ENCODE assay signal across 12 cellular contexts in the genomic region with DNA sequence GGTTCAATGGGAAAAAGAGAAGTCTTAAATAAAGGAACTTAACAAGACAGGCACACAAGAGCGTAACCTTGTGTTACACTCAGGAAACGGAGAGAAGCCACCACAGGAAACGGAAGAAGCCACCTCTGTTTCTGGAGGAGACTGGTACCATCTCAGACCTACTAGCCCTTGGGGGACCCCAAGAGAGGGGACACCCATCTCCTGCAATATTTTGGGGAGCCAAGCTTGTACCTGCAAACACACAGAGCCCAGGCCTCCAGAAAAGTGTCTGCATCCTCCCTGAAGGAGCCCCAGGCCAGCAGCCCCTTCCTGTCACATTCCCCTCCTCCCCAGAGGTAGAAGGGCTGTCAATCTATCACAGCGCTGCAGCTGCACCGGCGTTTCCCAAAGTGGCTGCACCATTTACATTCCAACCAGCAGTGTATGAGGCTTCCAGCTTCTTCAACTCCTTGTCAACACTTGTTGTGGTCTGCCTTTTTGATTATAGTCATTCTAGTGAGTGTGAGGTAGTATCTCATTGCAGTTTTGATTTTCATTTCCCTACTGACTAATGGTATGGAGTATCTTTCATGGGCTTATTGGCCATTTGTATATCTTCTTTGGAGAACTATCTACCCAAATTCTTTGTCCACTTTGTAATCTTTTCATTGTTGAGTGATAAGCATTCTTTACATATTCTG. TPM values are rescaled to one million over a fixed set of nuclear protein-coding genes. Genes with fewer than 3 reads are reported as not detected.
A peak's percentile ranks its signal among the peaks of the same experiment; 100 is the strongest.
DNase-seq lines count a peak whose midpoint lies in the region; ATAC-seq and TF ChIP-seq lines count a peak whose summit lies in the region.
"Had no signal": no experiment of that assay in that cellular context is flagged by ENCODE, and none has a peak within 500 bp of the region (broad histone marks: within the 10 kb centered on the region; RNA-seq: fewer than 3 reads in every experiment).

No MANE protein-coding gene starts in this region.

- H3K9me3 Mint-ChIP-seq in activated naive CD4-positive, alpha-beta T cell treated with anti-CD3 and anti-CD28 coated beads, Interleukin-2, amount 50 U/mL, for 72 hours, result peaks cover 0 to 19% of the 10 kb centered on the region in 2 donors
- H3K9me3 Mint-ChIP-seq in osteocyte (ENCODE audit: unreplicated experiment), result peaks cover 29% of the 10 kb centered on the region
- H3K9me3 Mint-ChIP-seq: dendritic cell treated with granulocyte-macrophage colony-stimulating factor and Interleukin-4, amounts not matched to agents 40 ng/mL and 50 ng/mL, for 4 days had no signal

- peaks cover 38% of the 10 kb centered on the region for H3K4me1 Mint-ChIP-seq in osteocyte (ENCODE audit: unreplicated experiment)

- H3K4me3 Mint-ChIP-seq in osteocyte (ENCODE audit: unreplicated experiment), result no peak overlapping the region
- H3K4me3 Mint-ChIP-seq: dendritic cell treated with granulocyte-macrophage colony-stimulating factor and Interleukin-4, amounts not matched to agents 40 ng/mL and 50 ng/mL, for 4 days had no signal

- H3K36me3 Mint-ChIP-seq in activated naive CD4-positive, alpha-beta T cell treated with anti-CD3 and anti-CD28 coated beads, Interleukin-2, amount 50 U/mL, for 72 hours, result peaks cover 0 to 20% of the 10 kb centered on the region in 2 donors
- peaks cover 12% of the 10 kb centered on the region for H3K36me3 Mint-ChIP-seq in osteocyte (ENCODE audit: unreplicated experiment)

- H3K27me3 Mint-ChIP-seq in osteocyte (ENCODE audit: unreplicated experiment), result no peaks in the 10 kb centered on the region

- peak; percentile 36 to 67 for ATAC-seq in activated naive CD4-positive, alpha-beta T cell treated with anti-CD3 and anti-CD28 coated beads, Interleukin-2, amount 50 U/mL, for 72 hours
- ATAC-seq in HG03439 (IDR thresholded peaks at IDR 0.05; ENCODE audit: unreplicated experiment) (no peak), GM21528 (IDR thresholded peaks at IDR 0.05; ENCODE audit: low FRiP score, unreplicated experiment) (no peak)
- ATAC-seq: HepG2 had no signal

- TF ChIP-seq CTCF in osteocyte (IDR thresholded peaks at IDR 0.05), result no peak

- DNase-seq in GF-D8 (lab: John Stamatoyannopoulos, UW) (peak; percentile 30), MV-4-11 (lab: John Stamatoyannopoulos, UW) (peak; percentile 69), osteocyte (ENCODE audit: extremely low spot score, unreplicated experiment) (peak; percentile 57), NCI-H82 treated with DMSO at 0.1 percent for 48 hours (lab: John Stamatoyannopoulos, UW; ENCODE audit: unreplicated experiment) (no peak)
- DNase-seq in activated naive CD4-positive, alpha-beta T cell treated with anti-CD3 and anti-CD28 coated beads, Interleukin-2, amount 50 U/mL, for 72 hours (ENCODE audit: low spot score in 2 of 2), result peak in 1 of 2 donors; percentile 13
- DNase-seq: NCI-H2081 treated with DMSO at 0.1 percent for 48 hours, nucleus accumbens, PC-9 had no signal

- H3K27ac Mint-ChIP-seq in activated naive CD4-positive, alpha-beta T cell treated with anti-CD3 and anti-CD28 coated beads, Interleukin-2, amount 50 U/mL, for 72 hours, result peak overlapping the region; percentile 37 to 41
- no peak overlapping the region for H3K27ac Mint-ChIP-seq in osteocyte (ENCODE audit: unreplicated experiment)
- H3K27ac Mint-ChIP-seq: dendritic cell treated with granulocyte-macrophage colony-stimulating factor and Interleukin-4, amounts not matched to agents 40 ng/mL and 50 ng/mL, for 4 days had no signal

RNA-seq across cellular contexts. Expression of a gene that starts 23.0 kb away (rescaled TPM):
- not detected for total RNA-seq in activated naive CD4-positive, alpha-beta T cell treated with anti-CD3 and anti-CD28 coated beads, Interleukin-2, amount 50 U/mL, for 72 hours
- 1.2 and 1.7 TPM in 2 replicates for total RNA-seq in osteocyte
- total RNA-seq: HepG2 had no signal

Comparison
In these comparisons a context has a peak if more than half of its experiments do, and no peak if none do; other contexts are left out.
1. ATAC-seq: peak in activated naive CD4-positive, alpha-beta T cell treated with anti-CD3 and anti-CD28 coated beads, Interleukin-2, amount 50 U/mL, for 72 hours (2 of 2); none in HG03439 (single experiment) and GM21528 (single experiment).